In the genomic region with DNA sequence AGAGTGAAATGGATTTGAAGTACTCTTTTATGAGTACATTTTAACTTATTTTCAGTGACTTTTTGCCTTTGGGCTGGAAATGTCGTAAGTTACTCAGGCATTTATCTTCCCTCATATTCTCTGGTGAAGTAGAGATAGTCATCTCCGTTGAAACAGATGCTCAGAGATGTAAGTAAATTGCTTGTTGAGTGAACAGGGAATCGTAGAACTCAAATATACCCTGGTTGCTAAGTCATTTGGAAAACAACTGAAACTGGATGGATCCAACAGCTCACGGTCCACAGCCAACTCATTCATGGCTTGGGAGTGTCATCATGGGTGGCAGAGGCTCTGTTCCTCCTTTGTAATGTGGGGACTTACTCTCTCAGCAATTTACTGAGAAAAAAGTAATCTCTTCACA, we compare ENCODE assay signal across 13 cellular contexts.
A peak's percentile ranks its signal among the peaks of the same experiment; 100 is the strongest.
DNase-seq lines count a peak whose midpoint lies in the region; ATAC-seq and TF ChIP-seq lines count a peak whose summit lies in the region.
"Had no signal": no experiment of that assay in that cellular context is flagged by ENCODE, and none has a peak within 500 bp of the region (broad histone marks: within the 10 kb centered on the region; RNA-seq: fewer than 3 reads in every experiment).

No MANE protein-coding gene starts in this region.

- no peak for TF ChIP-seq POLR2A in lower leg skin (IDR thresholded peaks at IDR 0.05)

- H3K9me3 Mint-ChIP-seq in nephron = peaks cover 8% of the 10 kb centered on the region
- H3K9me3 Mint-ChIP-seq in activated T-helper 2 cell treated with anti-CD3 and anti-CD28 coated beads, Interferon-gamma antibody, Interleukin-2, Interleukin-4, amounts not matched to agents 10 μg/mL and 5 μg/mL and 100 μg/mL, durations not matched to agents 14 hours and 24 hours and 36 hours = no peaks in the 10 kb centered on the region

- peaks cover 50% of the 10 kb centered on the region for H3K27me3 Mint-ChIP-seq in nephron (ENCODE audit: low read depth)
- peaks cover 37% of the 10 kb centered on the region for H3K27me3 Mint-ChIP-seq in activated T-helper 2 cell treated with anti-CD3 and anti-CD28 coated beads, Interferon-gamma antibody, Interleukin-2, Interleukin-4, amounts not matched to agents 10 μg/mL and 5 μg/mL and 100 μg/mL, durations not matched to agents 14 hours and 24 hours and 36 hours (ENCODE audit: low read depth)

- WGBS in lower leg skin, 2 donors = 18 to 22% methylated on average over 4 of the region's 4 CpGs

- H3K4me3 Mint-ChIP-seq in nephron = peak overlapping the region in 2 of 3 experiments; percentile 46 to 72
- no peak overlapping the region for H3K4me3 Mint-ChIP-seq in activated T-helper 2 cell treated with anti-CD3 and anti-CD28 coated beads, Interferon-gamma antibody, Interleukin-2, Interleukin-4, amounts not matched to agents 10 μg/mL and 5 μg/mL and 100 μg/mL, durations not matched to agents 14 hours and 24 hours and 36 hours (ENCODE audit: low read depth)
- H3K4me3 Mint-ChIP-seq: B cell had no signal

- H3K27ac Mint-ChIP-seq in nephron = peak overlapping the region in 2 of 3 experiments; percentile 38 to 60
- H3K27ac Mint-ChIP-seq in activated T-helper 2 cell treated with anti-CD3 and anti-CD28 coated beads, Interferon-gamma antibody, Interleukin-2, Interleukin-4, amounts not matched to agents 10 μg/mL and 5 μg/mL and 100 μg/mL, durations not matched to agents 14 hours and 24 hours and 36 hours = no peak overlapping the region
- H3K27ac Mint-ChIP-seq: B cell had no signal

- intact Hi-C loops in activated T-helper 2 cell treated with anti-CD3 and anti-CD28 coated beads, Interferon-gamma antibody, Interleukin-2, Interleukin-4, amounts not matched to agents 10 μg/mL and 5 μg/mL and 100 μg/mL, durations not matched to agents 14 hours and 24 hours and 36 hours (cut with micrococcal nuclease) = no loop called here
- intact Hi-C loops in lower leg skin (cut with DNase I; ENCODE audit: low total_unique reads) = no loop called here

- CTCF ChIA-PET in AG04449 (lab: Yijun Ruan, JAX) (no interaction called here), HEK293 (lab: Yijun Ruan, JAX) (interaction anchor here (1.3 kb wide), 1 partner anchor 14 kb away, joined by 3 read pairs; no protein-coding TSS in a partner anchor)

- peaks cover 3% of the 10 kb centered on the region for H3K36me3 Mint-ChIP-seq in nephron (ENCODE audit: low read depth)
- no peaks in the 10 kb centered on the region for H3K36me3 Mint-ChIP-seq in activated T-helper 2 cell treated with anti-CD3 and anti-CD28 coated beads, Interferon-gamma antibody, Interleukin-2, Interleukin-4, amounts not matched to agents 10 μg/mL and 5 μg/mL and 100 μg/mL, durations not matched to agents 14 hours and 24 hours and 36 hours (ENCODE audit: low read depth)

- ATAC-seq in GM19397 (IDR thresholded peaks at IDR 0.05; ENCODE audit: unreplicated experiment) = no peak

- H3K4me1 ChIP-seq in HEK293 (ENCODE audit: control insufficient read depth, insufficient read depth, low read length) (peaks cover 6% of the 10 kb centered on the region; the same call in 1 of the 2 replicates), endocrine pancreas (ENCODE audit: control insufficient read depth, insufficient read depth, low read length) (no peaks in the 10 kb centered on the region)

- no peak overlapping the region for H3K9ac ChIP-seq in endocrine pancreas (ENCODE audit: control insufficient read depth, insufficient read depth, low read length)

- TF ChIP-seq CTCF in AG04449 (IDR thresholded peaks at IDR 0.05; ENCODE audit: insufficient read depth, low read length, missing control alignments) = no peak
- no peak for TF ChIP-seq CTCF in HEK293 (tag by site-specific recombination; IDR thresholded peaks at IDR 0.05)
- TF ChIP-seq CTCF in nephron (IDR thresholded peaks at IDR 0.05; ENCODE audit: unreplicated experiment in 3 of 3) = no peak
- TF ChIP-seq CTCF in lower leg skin (IDR thresholded peaks at IDR 0.05) = no peak

- H3K4me3 ChIP-seq in AG04449 (ENCODE audit: low read depth, low read length) (peak overlapping the region; percentile 25), HEK293 (ENCODE audit: low read depth, low read length) (no peak overlapping the region), endocrine pancreas (ENCODE audit: control insufficient read depth, insufficient read depth, low read length) (peak overlapping the region; percentile 56), lower leg skin (ENCODE audit: low read depth, poor library complexity, severe bottlenecking) (no peak overlapping the region)

- peaks cover 11% of the 10 kb centered on the region for H3K4me1 Mint-ChIP-seq in nephron
- H3K4me1 Mint-ChIP-seq in activated T-helper 2 cell treated with anti-CD3 and anti-CD28 coated beads, Interferon-gamma antibody, Interleukin-2, Interleukin-4, amounts not matched to agents 10 μg/mL and 5 μg/mL and 100 μg/mL, durations not matched to agents 14 hours and 24 hours and 36 hours (ENCODE audit: low read depth) = peaks cover 4% of the 10 kb centered on the region

- peak overlapping the region; percentile 16 for H3K27ac ChIP-seq in HEK293 (ENCODE audit: extremely low read depth, low read depth, low read length)

- no peaks in the 10 kb centered on the region for H3K9me3 ChIP-seq in HEK293 (ENCODE audit: control insufficient read depth, insufficient read depth, low read depth, low read length)
- H3K9me3 ChIP-seq in endocrine pancreas (ENCODE audit: control insufficient read depth, low read length) = no peaks in the 10 kb centered on the region

- POLR2A ChIA-PET in AG04449 (lab: Yijun Ruan, JAX) (no interaction called here), HEK293 (lab: Yijun Ruan, JAX) (no interaction called here)

- H3K36me3 ChIP-seq in HEK293 (ENCODE audit: control insufficient read depth in 2 of 2, insufficient read depth in 1 of 2, low read length in 2 of 2) = no peaks in the 10 kb centered on the region
- H3K36me3 ChIP-seq in endocrine pancreas (ENCODE audit: control insufficient read depth, insufficient read depth, low read length) = no peaks in the 10 kb centered on the region

- H3K27me3 ChIP-seq in endocrine pancreas (ENCODE audit: control insufficient read depth, insufficient read depth, low read length) = peaks cover 6% of the 10 kb centered on the region

- DNase-seq in AG04449 (ENCODE audit: low read depth, low spot score) (no peak), lower leg skin (ENCODE audit: low spot score in 2 of 2) (no peak), dedifferentiated amniotic fluid mesenchymal stem cell (ENCODE audit: extremely low spot score) (no peak)
- no peak for DNase-seq in activated T-helper 2 cell treated with anti-CD3 and anti-CD28 coated beads, Interferon-gamma antibody, Interleukin-2, Interleukin-4, amounts not matched to agents 10 μg/mL and 5 μg/mL and 100 μg/mL, durations not matched to agents 14 hours and 24 hours and 36 hours (ENCODE audit: low spot score)
- DNase-seq: activated CD4-positive, alpha-beta T cell treated with anti-CD3 and anti-CD28 coated beads, Interleukin-2, amount 50 U/mL, for 48 hours; activated naive CD4-positive, alpha-beta T cell treated with Interleukin-2 at 50 U/mL for 16 hours; GF-D8; stimulated activated CD4-positive, alpha-beta T cell treated with anti-CD3 and anti-CD28 coated beads, Interleukin-15, amount 100 ng/mL, for 24 hours had no signal

TF ChIP-seq in HEK293, 187 proteins besides CTCF, POLR2A, EP300 and RAD21:
- TF ChIP-seq ZBTB20 (tag by site-specific recombination; IDR thresholded peaks at IDR 0.05) = 0 out of 2 replicates have a peak, but pooled peaks have one; percentile 12
- TF ChIP-seq TRIM28 (IDR thresholded peaks at IDR 0.05; ENCODE audit: borderline replicate concordance, low read length) = peak; percentile 5; the same call in 1 of the 2 replicates
- TF ChIP-seq PRDM1 (tag by site-specific recombination; IDR thresholded peaks at IDR 0.05) = no peak
- TF ChIP-seq ZNF580 (tag by site-specific recombination; IDR thresholded peaks at IDR 0.05) = 0 out of 2 replicates have a peak, but pooled peaks have one; percentile 11
- TF ChIP-seq ZSCAN16 (tag by site-specific recombination; IDR thresholded peaks at IDR 0.05) = no peak
- TF ChIP-seq ZNF596 (tag by site-specific recombination; IDR thresholded peaks at IDR 0.05) = no peak
- no peak for TF ChIP-seq ZNF785 (tag by site-specific recombination; IDR thresholded peaks at IDR 0.05)
- TF ChIP-seq ZNF239 (tag by site-specific recombination; IDR thresholded peaks at IDR 0.05) = no peak
- 0 out of 2 replicates have a peak, but pooled peaks have one; percentile 31 for TF ChIP-seq ZNF335 (tag by site-specific recombination; conservative IDR thresholded peaks at IDR 0.05)
- TF ChIP-seq ZNF623 (tag by site-specific recombination; IDR thresholded peaks at IDR 0.05) = no peak
- peak; percentile 59; the same call in 1 of the 2 replicates for TF ChIP-seq ZBTB17 (tag by site-specific recombination; IDR thresholded peaks at IDR 0.05)

Comparison
In these comparisons a context has a peak if more than half of its experiments do, and no peak if none do; other contexts are left out.
1. H3K4me3 ChIP-seq: peak in AG04449 (single experiment) and endocrine pancreas (single experiment); none in HEK293 (single experiment) and lower leg skin (single experiment).